1 cellular context compared by ENCODE assay signal in genomic region chr17:44210342-44211192, GRCh38.
TF ChIP-seq lines count a peak whose summit lies in the region.

No MANE protein-coding gene starts in this region.

TF ChIP-seq in GM12878, 131 proteins besides CTCF, POLR2A, EP300 and RAD21 (continues in another document):
- no peak for TF ChIP-seq HDAC6 (IDR thresholded peaks at IDR 0.05; ENCODE audit: unreplicated experiment)
- no peak for TF ChIP-seq SIX5 (IDR thresholded peaks at IDR 0.05; ENCODE audit: low read depth, low read length, severe bottlenecking)
- TF ChIP-seq ZSCAN29 (IDR thresholded peaks at IDR 0.05) = no peak
- TF ChIP-seq NR2F1 (conservative IDR thresholded peaks at IDR 0.05) = peak; percentile 60; the same call in 1 of the 2 replicates
- peak; percentile 76 for TF ChIP-seq TCF12 (IDR thresholded peaks at IDR 0.05; ENCODE audit: low read depth, low read length)
- TF ChIP-seq MYB (IDR thresholded peaks at IDR 0.05; ENCODE audit: borderline replicate concordance, low read depth, low read length) = 0 out of 2 replicates have a peak, but pooled peaks have one; percentile 35
- peak; percentile 40 for TF ChIP-seq HCFC1 (IDR thresholded peaks at IDR 0.05; ENCODE audit: low read length)
- no peak for TF ChIP-seq BCL11A (IDR thresholded peaks at IDR 0.05; ENCODE audit: low read depth, low read length)
- peak; percentile 65 for TF ChIP-seq BCL3 (IDR thresholded peaks at IDR 0.05; ENCODE audit: borderline replicate concordance, insufficient read depth, low read depth, low read length, poor library complexity, severe bottlenecking)
- TF ChIP-seq HSF1 (IDR thresholded peaks at IDR 0.05; ENCODE audit: low read depth, low read length) = no peak
- TF ChIP-seq FOS (IDR thresholded peaks at IDR 0.05; ENCODE audit: borderline replicate concordance, extremely low read depth, insufficient read length) = no peak
- no peak for TF ChIP-seq ZBED1 (IDR thresholded peaks at IDR 0.05; ENCODE audit: borderline replicate concordance)
- TF ChIP-seq EZH2 (IDR thresholded peaks at IDR 0.05; ENCODE audit: borderline replicate concordance, control insufficient read depth, low read depth, low read length) = no peak
- TF ChIP-seq ATF7 (IDR thresholded peaks at IDR 0.05; ENCODE audit: low read depth) = no peak
- TF ChIP-seq ZNF217 (IDR thresholded peaks at IDR 0.05) = no peak
- TF ChIP-seq CREM (IDR thresholded peaks at IDR 0.05; ENCODE audit: low read depth) = 0 out of 2 replicates have a peak, but pooled peaks have one; percentile 35
- no peak for TF ChIP-seq ZNF622 (IDR thresholded peaks at IDR 0.05)
- TF ChIP-seq E4F1 (IDR thresholded peaks at IDR 0.05; ENCODE audit: borderline replicate concordance, partially characterized antibody) = no peak
- 0 out of 2 replicates have a peak, but pooled peaks have one; percentile 11 for TF ChIP-seq PKNOX1 (IDR thresholded peaks at IDR 0.05)
- no peak for TF ChIP-seq NFIC (IDR thresholded peaks at IDR 0.05; ENCODE audit: low read depth, low read length)
- no peak for TF ChIP-seq JUND (IDR thresholded peaks at IDR 0.05; ENCODE audit: low read depth, low read length)
- TF ChIP-seq ZNF384 (IDR thresholded peaks at IDR 0.05; ENCODE audit: borderline replicate concordance, low read depth, low read length) = no peak
- TF ChIP-seq STAT3 (IDR thresholded peaks at IDR 0.05; ENCODE audit: low read depth, low read length) = no peak
- no peak for TF ChIP-seq SREBF1 (IDR thresholded peaks at IDR 0.05; ENCODE audit: low read length)
- TF ChIP-seq BACH1 (IDR thresholded peaks at IDR 0.05; ENCODE audit: borderline replicate concordance) = 0 out of 2 replicates have a peak, but pooled peaks have one; percentile 62
- no peak for TF ChIP-seq HDAC2 (IDR thresholded peaks at IDR 0.05)
- no peak for TF ChIP-seq ZBTB11 (CRISPR knock-in tag; IDR thresholded peaks at IDR 0.05)
- 0 out of 2 replicates have a peak, but pooled peaks have one; percentile 40 for TF ChIP-seq POLR2AphosphoS5 (IDR thresholded peaks at IDR 0.05; ENCODE audit: low read length)
- no peak for TF ChIP-seq NR2C2 (IDR thresholded peaks at IDR 0.05; ENCODE audit: borderline replicate concordance, control insufficient read depth, insufficient read length, low read depth)
- TF ChIP-seq KLF5 (IDR thresholded peaks at IDR 0.05; ENCODE audit: partially characterized antibody) = peak; percentile 49
- no peak for TF ChIP-seq KDM1A (IDR thresholded peaks at IDR 0.05; ENCODE audit: borderline replicate concordance)
- no peak for TF ChIP-seq NFYA (IDR thresholded peaks at IDR 0.05; ENCODE audit: borderline replicate concordance, low read depth, low read length)
- no peak for TF ChIP-seq CBFB (IDR thresholded peaks at IDR 0.05; ENCODE audit: low read depth)
- TF ChIP-seq MYC (IDR thresholded peaks at IDR 0.05; ENCODE audit: insufficient read depth, insufficient read length, insufficient replicate concordance, low read length, severe bottlenecking) = peak; percentile 76
- TF ChIP-seq ZNF592 (IDR thresholded peaks at IDR 0.05) = peak; percentile 83; the same call in 1 of the 2 replicates
- TF ChIP-seq GABPA (IDR thresholded peaks at IDR 0.05; ENCODE audit: low read depth) = no peak
- TF ChIP-seq RFX5 (IDR thresholded peaks at IDR 0.05; ENCODE audit: low read depth, low read length) = no peak
- TF ChIP-seq PRDM15 (CRISPR knock-in tag; IDR thresholded peaks at IDR 0.05) = no peak
- no peak for TF ChIP-seq NBN (IDR thresholded peaks at IDR 0.05)
- TF ChIP-seq ZBTB33 (IDR thresholded peaks at IDR 0.05) = no peak
- TF ChIP-seq MXI1 (IDR thresholded peaks at IDR 0.05; ENCODE audit: low read depth, low read length) = peak; percentile 69; the same call in 1 of the 2 replicates
- TF ChIP-seq TCF3 (IDR thresholded peaks at IDR 0.05; ENCODE audit: borderline replicate concordance, insufficient read depth, low read depth, low read length) = peak; percentile 83
